23 cellular contexts compared by ENCODE assay signal in genomic region chr1:156775799-156776198, GRCh38. TPM values are rescaled to one million over a fixed set of nuclear protein-coding genes. Genes with fewer than 3 reads are reported as not detected.
DNase-seq lines count a peak whose midpoint lies in the region; ATAC-seq and TF ChIP-seq lines count a peak whose summit lies in the region.
"Had no signal": no experiment of that assay in that cellular context is flagged by ENCODE, and none has a peak within 500 bp of the region (broad histone marks: within the 10 kb centered on the region; RNA-seq: fewer than 3 reads in every experiment).

No MANE protein-coding gene starts in this region.

- peaks cover 32% of the 10 kb centered on the region for H3K4me1 ChIP-seq in ACC112 (ENCODE audit: control insufficient read depth, insufficient read depth, low read length, unreplicated experiment)
- H3K4me1 ChIP-seq: uterus had no signal

- H3K36me3 Mint-ChIP-seq in activated CD4-positive, alpha-beta T cell treated with anti-CD3 and anti-CD28 coated beads for 36 hours (ENCODE audit: low read depth): peaks cover 25% of the 10 kb centered on the region
- peaks cover 8% of the 10 kb centered on the region for H3K36me3 Mint-ChIP-seq in endothelial cell (ENCODE audit: low read depth, unreplicated experiment)

- peak; percentile 63 for ATAC-seq in activated CD4-positive, alpha-beta T cell treated with anti-CD3 and anti-CD28 coated beads for 36 hours
- ATAC-seq in GM18520 (IDR thresholded peaks at IDR 0.05; ENCODE audit: unreplicated experiment): no peak
- ATAC-seq: esophagus mucosa, gastrocnemius medialis, HepG2 had no signal

- peak; percentile 26 for DNase-seq in activated CD4-positive, alpha-beta T cell treated with anti-CD3 and anti-CD28 coated beads for 36 hours
- no peak for DNase-seq in activated CD4-positive, alpha-beta T cell treated with anti-CD3 and anti-CD28 coated beads, Interleukin-2, amount 50 U/mL, for 1 hour
- peak; percentile 58 for DNase-seq in RKO (ENCODE audit: low spot score)
- no peak for DNase-seq in endothelial cell (ENCODE audit: low spot score)
- DNase-seq in HUDEP-2 (lab: John Stamatoyannopoulos, UW; ENCODE audit: unreplicated experiment in 76 of 76): no peak
- DNase-seq in EL: no peak
- DNase-seq: activated gamma-delta T cell, gastrocnemius medialis, kidney, MG63, NCI-H1436 treated with DMSO at 0.1 percent for 48 hours, NCI-H2171 treated with DMSO at 0.1 percent for 48 hours, SIG-M5, uterus had no signal

- intact Hi-C loops in activated CD4-positive, alpha-beta T cell treated with anti-CD3 and anti-CD28 coated beads for 36 hours (cut with DNase I, micrococcal nuclease): no loop called here

- H2AFZ ChIP-seq in ACC112 (ENCODE audit: low read length, unreplicated experiment): no peak overlapping the region

- H3K4me3 Mint-ChIP-seq in activated CD4-positive, alpha-beta T cell treated with anti-CD3 and anti-CD28 coated beads for 36 hours: no peak overlapping the region
- no peak overlapping the region for H3K4me3 Mint-ChIP-seq in endothelial cell (ENCODE audit: unreplicated experiment)
- H3K4me3 Mint-ChIP-seq: B cell; central memory CD8-positive, alpha-beta T cell; T-helper 1 cell treated with Interleukin-12 subunit alpha and Interleukin-12 subunit beta and Interleukin-4 antibody, amounts not matched to agents 30 μg/mL and 1 μg/mL, for 36 hours had no signal

- peaks cover 55% of the 10 kb centered on the region for H3K4me1 Mint-ChIP-seq in activated CD4-positive, alpha-beta T cell treated with anti-CD3 and anti-CD28 coated beads for 36 hours
- peaks cover 26% of the 10 kb centered on the region for H3K4me1 Mint-ChIP-seq in endothelial cell (ENCODE audit: unreplicated experiment)

- CTCF ChIA-PET in activated CD4-positive, alpha-beta T cell treated with anti-CD3 and anti-CD28 coated beads for 36 hours (lab: Charles Lee): interaction anchor here (1.4 to 2.6 kb wide), 2 partner anchors 21 to 50 kb away, joined by 3 to 7 read pairs; no protein-coding TSS in a partner anchor

- peaks cover 7% of the 10 kb centered on the region for H3K36me3 ChIP-seq in ACC112 (ENCODE audit: insufficient read depth, low read length)
- H3K36me3 ChIP-seq: ascending aorta, uterus had no signal

- peak overlapping the region; percentile 15 for H3K27ac Mint-ChIP-seq in activated CD4-positive, alpha-beta T cell treated with anti-CD3 and anti-CD28 coated beads for 36 hours
- H3K27ac Mint-ChIP-seq in endothelial cell (ENCODE audit: unreplicated experiment): peak overlapping the region; percentile 65
- H3K27ac Mint-ChIP-seq: B cell; T-helper 1 cell treated with Interleukin-12 subunit alpha and Interleukin-12 subunit beta and Interleukin-4 antibody, amounts not matched to agents 30 μg/mL and 1 μg/mL, for 36 hours had no signal

- TF ChIP-seq CTCF in endothelial cell (IDR thresholded peaks at IDR 0.05; ENCODE audit: unreplicated experiment): no peak

- no peaks in the 10 kb centered on the region for H3K27me3 ChIP-seq in ACC112 (ENCODE audit: insufficient read depth, low read length)
- H3K27me3 ChIP-seq: ascending aorta, gastrocnemius medialis, MG63, uterus had no signal

- H3K4me3 ChIP-seq in ACC112 (ENCODE audit: low read depth, low read length): no peak overlapping the region
- H3K4me3 ChIP-seq: ascending aorta, gastrocnemius medialis, MG63, uterus had no signal

- no peaks in the 10 kb centered on the region for H3K27me3 Mint-ChIP-seq in activated CD4-positive, alpha-beta T cell treated with anti-CD3 and anti-CD28 coated beads for 36 hours
- peaks cover 1% of the 10 kb centered on the region for H3K27me3 Mint-ChIP-seq in endothelial cell (ENCODE audit: unreplicated experiment)
- H3K27me3 Mint-ChIP-seq: B cell; central memory CD8-positive, alpha-beta T cell had no signal

- POLR2A ChIA-PET in activated CD4-positive, alpha-beta T cell treated with anti-CD3 and anti-CD28 coated beads for 36 hours (lab: Charles Lee): no interaction called here

- no peaks in the 10 kb centered on the region for H3K9me3 Mint-ChIP-seq in activated CD4-positive, alpha-beta T cell treated with anti-CD3 and anti-CD28 coated beads for 36 hours (ENCODE audit: low read depth)
- H3K9me3 Mint-ChIP-seq in endothelial cell (ENCODE audit: unreplicated experiment): no peaks in the 10 kb centered on the region
- H3K9me3 Mint-ChIP-seq: central memory CD8-positive, alpha-beta T cell; T-helper 1 cell treated with Interleukin-12 subunit alpha and Interleukin-12 subunit beta and Interleukin-4 antibody, amounts not matched to agents 30 μg/mL and 1 μg/mL, for 36 hours had no signal

- H3K79me2 ChIP-seq in ACC112 (ENCODE audit: control insufficient read depth, insufficient read depth, low read length, unreplicated experiment): peaks cover 73% of the 10 kb centered on the region

- 0 out of 2 replicates have a peak overlapping the region, but pooled peaks have one; percentile 18 for H3K27ac ChIP-seq in ACC112 (ENCODE audit: low read depth, low read length)
- H3K27ac ChIP-seq: ascending aorta, gastrocnemius medialis, uterus had no signal

RNA-seq across cellular contexts. Expression of gene PRCC, which starts 8.5 kb away (rescaled TPM):
- 100 to 1,000 TPM in 1 of 2 experiments, 10 to 100 TPM in 1; 80.4 to 110 TPM for total RNA-seq in activated CD4-positive, alpha-beta T cell treated with anti-CD3 and anti-CD28 coated beads for 36 hours
- total RNA-seq in endothelial cell (ENCODE audit: unreplicated experiment): 91.9 TPM

RNA-seq across cellular contexts. Expression of gene HDGF, which starts 24.3 kb away (rescaled TPM):
- 100 to 1,000 TPM; 312 to 358 TPM for total RNA-seq in activated CD4-positive, alpha-beta T cell treated with anti-CD3 and anti-CD28 coated beads for 36 hours
- 175 TPM for total RNA-seq in endothelial cell (ENCODE audit: unreplicated experiment)

RNA-seq across cellular contexts. Expression of gene MRPL24, which starts 34.9 kb away (rescaled TPM):
- total RNA-seq in activated CD4-positive, alpha-beta T cell treated with anti-CD3 and anti-CD28 coated beads for 36 hours: 10 to 100 TPM; 81.9 to 89.7 TPM
- total RNA-seq in endothelial cell (ENCODE audit: unreplicated experiment): 26.7 TPM

RNA-seq across cellular contexts. Expression of gene SH2D2A, which starts 40.8 kb away (rescaled TPM):
- 100 to 1,000 TPM; 189 to 211 TPM for total RNA-seq in activated CD4-positive, alpha-beta T cell treated with anti-CD3 and anti-CD28 coated beads for 36 hours
- not detected for total RNA-seq in endothelial cell (ENCODE audit: unreplicated experiment)
- total RNA-seq: ascending aorta, lung microvascular endothelial cell had no signal

RNA-seq across cellular contexts. Expression of gene ISG20L2, which starts 47.2 kb away (rescaled TPM):
- total RNA-seq in activated CD4-positive, alpha-beta T cell treated with anti-CD3 and anti-CD28 coated beads for 36 hours: 10 to 100 TPM; 48.4 to 65.2 TPM
- total RNA-seq in endothelial cell (ENCODE audit: unreplicated experiment): 33.4 TPM

Comparison
In these comparisons a context has a peak if more than half of its experiments do, and no peak if none do; other contexts are left out.
1. DNase-seq: peak in activated CD4-positive, alpha-beta T cell treated with anti-CD3 and anti-CD28 coated beads for 36 hours (single experiment) and RKO (single experiment); none in activated CD4-positive, alpha-beta T cell treated with anti-CD3 and anti-CD28 coated beads, Interleukin-2, amount 50 U/mL, for 1 hour (single experiment), endothelial cell (single experiment), HUDEP-2 (0 of 76) and EL (single experiment).